Comparison of ENCODE assay signal across 9 cellular contexts in the genomic region with DNA sequence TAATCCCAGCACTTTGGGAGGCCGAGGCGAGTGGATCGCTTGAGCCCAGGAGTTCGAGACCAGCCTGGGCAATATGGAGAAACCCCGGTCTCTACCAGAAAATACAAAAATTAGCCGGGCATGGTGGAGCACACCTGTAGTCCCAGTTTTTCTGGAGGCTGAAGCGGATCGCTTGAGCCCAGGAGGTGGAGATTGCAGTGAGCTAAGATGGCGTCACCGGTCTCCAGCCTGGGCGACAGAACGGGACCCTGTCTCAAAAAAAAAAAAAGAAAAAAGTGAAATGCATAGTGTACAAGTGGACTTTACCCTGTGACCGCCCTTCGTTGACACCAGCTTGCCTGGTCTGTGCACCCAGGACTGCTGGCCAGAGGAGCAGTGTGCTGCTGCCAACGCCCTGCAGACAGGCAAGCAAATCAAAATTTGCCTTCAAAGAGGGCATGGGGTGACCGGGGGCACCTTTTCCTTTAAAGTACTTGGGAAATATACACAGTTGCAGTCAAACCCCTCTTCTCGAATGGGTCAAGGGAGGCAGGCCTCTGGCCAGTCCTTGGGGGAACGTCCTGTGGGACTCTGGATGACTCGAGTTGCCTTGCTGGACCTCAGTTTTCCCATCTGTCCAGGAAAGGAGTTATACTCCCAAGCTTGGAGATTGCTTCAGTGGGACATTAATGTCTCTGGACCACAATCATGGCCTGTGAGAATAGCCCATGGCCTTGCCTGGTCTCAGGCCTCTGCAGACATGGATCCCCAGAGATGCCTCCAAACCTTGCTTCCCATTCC. TPM values are rescaled to one million over a fixed set of nuclear protein-coding genes. Genes with fewer than 3 reads are reported as not detected.
DNase-seq lines count a peak whose midpoint lies in the region; ATAC-seq, FAIRE-seq and TF ChIP-seq lines count a peak whose summit lies in the region.
"Had no signal": no experiment of that assay in that cellular context is flagged by ENCODE, and none has a peak within 500 bp of the region (broad histone marks: within the 10 kb centered on the region; RNA-seq: fewer than 3 reads in every experiment).

No MANE protein-coding gene starts in this region.

- peaks cover 56% of the 10 kb centered on the region for H3K79me2 ChIP-seq in HepG2 (ENCODE audit: insufficient read depth, low read length)

- peak overlapping the region; percentile 94 for H3K4me2 ChIP-seq in HepG2 (ENCODE audit: low read depth, low read length)

- H3K4me1 ChIP-seq in HepG2 (ENCODE audit: insufficient read depth, low read length) (peaks cover 50% of the 10 kb centered on the region), tibial artery (peaks cover 0 to 13% (median 7%) of the 10 kb centered on the region in 4 donors)

- DNase-seq in activated T-cell treated with anti-CD3 and anti-CD28 coated beads, Interleukin-2, amount 50 U/mL, for 72 hours: no peak
- no peak for DNase-seq in activated T-cell treated with anti-CD3 and anti-CD28 coated beads, Interleukin-2, amount 50 U/mL, for 24 hours
- DNase-seq in activated naive CD8-positive, alpha-beta T cell treated with anti-CD3 and anti-CD28 coated beads, Interleukin-2, amount 10 ng/mL, durations not matched to agents 7 days and 5 days: no peak
- DNase-seq in HepG2 (ENCODE audit: low spot score) (peak; percentile 80), tibial artery (no peak), DMS79 treated with DMSO at 0.1 percent for 48 hours (lab: John Stamatoyannopoulos, UW) (no peak), posterior cingulate gyrus (no peak)
- DNase-seq: DMS 273 treated with DMSO at 0.1 percent for 48 hours had no signal

- peak overlapping the region; percentile 91 for H3K9ac ChIP-seq in HepG2 (ENCODE audit: insufficient read depth, low read depth, low read length)

- H3K27me3 ChIP-seq in HepG2 (ENCODE audit: control insufficient read depth in 1 of 2, insufficient read depth in 2 of 2, low read length in 2 of 2): no peaks in the 10 kb centered on the region
- H3K27me3 ChIP-seq in tibial artery: no peaks in the 10 kb centered on the region

- BruUV-seq in HepG2 (replicated peaks; lab: Mats Ljungman, UMichigan): TSS peak; percentile 53

- H3K27ac ChIP-seq in HepG2 (ENCODE audit: extremely low read length, insufficient read depth, low read length) (peak overlapping the region; percentile 93), tibial artery (peak overlapping the region in 1 of 2 donors; percentile 53)

- H3K9me3 Mint-ChIP-seq in activated T-cell treated with anti-CD3 and anti-CD28 coated beads, Interleukin-2, amount 50 U/mL, for 72 hours: no peaks in the 10 kb centered on the region
- no peaks in the 10 kb centered on the region for H3K9me3 Mint-ChIP-seq in activated T-cell treated with anti-CD3 and anti-CD28 coated beads, Interleukin-2, amount 50 U/mL, for 24 hours
- H3K9me3 Mint-ChIP-seq in activated naive CD8-positive, alpha-beta T cell treated with anti-CD3 and anti-CD28 coated beads, Interleukin-2, amount 10 ng/mL, durations not matched to agents 7 days and 5 days: no peaks in the 10 kb centered on the region

- 5% methylated on average over 15 of the region's 19 CpGs for WGBS in HepG2 (ENCODE audit: low lambda C conversion rate)

- H3K4me3 Mint-ChIP-seq in activated T-cell treated with anti-CD3 and anti-CD28 coated beads, Interleukin-2, amount 50 U/mL, for 72 hours: peak overlapping the region; percentile 20 to 85
- no peak overlapping the region for H3K4me3 Mint-ChIP-seq in activated T-cell treated with anti-CD3 and anti-CD28 coated beads, Interleukin-2, amount 50 U/mL, for 24 hours
- peak overlapping the region; percentile 75 for H3K4me3 Mint-ChIP-seq in activated naive CD8-positive, alpha-beta T cell treated with anti-CD3 and anti-CD28 coated beads, Interleukin-2, amount 10 ng/mL, durations not matched to agents 7 days and 5 days

- H3K4me3 ChIP-seq in HepG2 (replicated peaks in 1 of 3; ENCODE audit: insufficient read depth in 1 of 3, low read depth in 2 of 3, low read length in 3 of 3) (peak overlapping the region; percentile 89 to 100 (median 94)), tibial artery (peak overlapping the region; percentile 62 to 63)

- no peaks in the 10 kb centered on the region for H3K4me1 Mint-ChIP-seq in activated T-cell treated with anti-CD3 and anti-CD28 coated beads, Interleukin-2, amount 50 U/mL, for 72 hours (ENCODE audit: low read depth)
- H3K4me1 Mint-ChIP-seq in activated T-cell treated with anti-CD3 and anti-CD28 coated beads, Interleukin-2, amount 50 U/mL, for 24 hours (ENCODE audit: low read depth): peaks cover 5% of the 10 kb centered on the region
- H3K4me1 Mint-ChIP-seq in activated naive CD8-positive, alpha-beta T cell treated with anti-CD3 and anti-CD28 coated beads, Interleukin-2, amount 10 ng/mL, durations not matched to agents 7 days and 5 days: peaks cover 8% of the 10 kb centered on the region

- peaks cover 24% of the 10 kb centered on the region for H4K20me1 ChIP-seq in HepG2 (ENCODE audit: insufficient read depth, low read length)

- intact Hi-C loops in HepG2 (cut with micrococcal nuclease; ENCODE audit: unreplicated experiment): loop anchor here (2.0 kb wide), 2 partner anchors 133 to 215 kb away; no protein-coding TSS in a partner anchor
- intact Hi-C loops in tibial artery (cut with DNase I; ENCODE audit: low total_unique reads): loop anchor here (2.0 to 10.0 kb wide), 2 partner anchors 131 to 223 kb away; no protein-coding TSS in a partner anchor
- intact Hi-C loops in posterior cingulate gyrus (cut with DNase I): loop anchor here (2.0 kb wide), 1 partner anchor 131 kb away; no protein-coding TSS in a partner anchor

- peaks cover 0 to 1% of the 10 kb centered on the region in 2 donors for H3K36me3 Mint-ChIP-seq in activated T-cell treated with anti-CD3 and anti-CD28 coated beads, Interleukin-2, amount 50 U/mL, for 72 hours (ENCODE audit: insufficient read depth in 2 of 2)
- H3K36me3 Mint-ChIP-seq in activated T-cell treated with anti-CD3 and anti-CD28 coated beads, Interleukin-2, amount 50 U/mL, for 24 hours (ENCODE audit: low read depth): peaks cover 15% of the 10 kb centered on the region
- peaks cover 3% of the 10 kb centered on the region for H3K36me3 Mint-ChIP-seq in activated naive CD8-positive, alpha-beta T cell treated with anti-CD3 and anti-CD28 coated beads, Interleukin-2, amount 10 ng/mL, durations not matched to agents 7 days and 5 days

- peak; percentile 56 for FAIRE-seq in HepG2 (lab: Jason Lieb, UNC)

- H2AFZ ChIP-seq in HepG2 (ENCODE audit: low read length): no peak overlapping the region

- peak; percentile 42 to 61; a peak in 2 of 4 replicates for TF ChIP-seq POLR2A in HepG2 (IDR thresholded peaks at IDR 0.05; ENCODE audit: insufficient read depth in 1 of 2, low read depth in 2 of 2, low read length in 2 of 2)

- POLR2A ChIA-PET in activated naive CD8-positive, alpha-beta T cell treated with anti-CD3 and anti-CD28 coated beads, Interleukin-2, amount 10 ng/mL, durations not matched to agents 7 days and 5 days (lab: Charles Lee): interaction anchor here (1.3 to 1.6 kb wide), 2 partner anchors 149 to 228 kb away, joined by 3 read pairs; no protein-coding TSS in a partner anchor
- POLR2A ChIA-PET in HepG2 (lab: Yijun Ruan, JAX): interaction anchor here (0.9 to 2.2 kb wide), 14 partner anchors 18 to 294 kb away, joined by 3 to 10 read pairs (median 4); partner anchors contain the start of genes ACAA1, ACVR2B, EXOG and OXSR1

- TF ChIP-seq EP300 in HepG2 (IDR thresholded peaks at IDR 0.05; ENCODE audit: low read depth in 2 of 2, low read length in 2 of 2) (no peak), HepG2 (CRISPR knock-in tag; IDR thresholded peaks at IDR 0.05; ENCODE audit: borderline replicate concordance) (no peak)

- TF ChIP-seq CTCF in HepG2 (CRISPR knock-in tag; IDR thresholded peaks at IDR 0.05) (0 out of 2 replicates have a peak, but pooled peaks have one; percentile 9), tibial artery (IDR thresholded peaks at IDR 0.05) (no peak)

- no peaks in the 10 kb centered on the region for H3K9me3 ChIP-seq in HepG2 (ENCODE audit: low read length)
- no peaks in the 10 kb centered on the region for H3K9me3 ChIP-seq in tibial artery

- TF ChIP-seq RAD21 in HepG2 (CRISPR knock-in tag; IDR thresholded peaks at IDR 0.05): no peak

- H3K36me3 ChIP-seq in HepG2 (replicated peaks in 1 of 2; ENCODE audit: control insufficient read depth in 1 of 2, insufficient read depth in 2 of 2, low read length in 2 of 2) (peaks cover 9 to 30% of the 10 kb centered on the region in 2 experiments), tibial artery (no peaks in the 10 kb centered on the region)

- CTCF ChIA-PET in HepG2 (lab: Yijun Ruan, JAX; ENCODE audit: low intra/inter-chr PET ratio, low total read pairs): interaction anchor here (1.5 kb wide), 1 partner anchor 133 kb away, joined by 8 read pairs; no protein-coding TSS in a partner anchor

- no peak overlapping the region for H3K27ac Mint-ChIP-seq in activated T-cell treated with anti-CD3 and anti-CD28 coated beads, Interleukin-2, amount 50 U/mL, for 72 hours
- H3K27ac Mint-ChIP-seq in activated T-cell treated with anti-CD3 and anti-CD28 coated beads, Interleukin-2, amount 50 U/mL, for 24 hours: no peak overlapping the region
- H3K27ac Mint-ChIP-seq in activated naive CD8-positive, alpha-beta T cell treated with anti-CD3 and anti-CD28 coated beads, Interleukin-2, amount 10 ng/mL, durations not matched to agents 7 days and 5 days: no peak overlapping the region

- ATAC-seq in activated T-cell treated with anti-CD3 and anti-CD28 coated beads, Interleukin-2, amount 50 U/mL, for 72 hours (replicated peaks in 1 of 2): no peak
- no peak for ATAC-seq in activated naive CD8-positive, alpha-beta T cell treated with anti-CD3 and anti-CD28 coated beads, Interleukin-2, amount 10 ng/mL, durations not matched to agents 7 days and 5 days (ENCODE audit: low read depth)
- ATAC-seq in HepG2 (peak; percentile 79), GM18909 (IDR thresholded peaks at IDR 0.05; ENCODE audit: poor library complexity, unreplicated experiment) (no peak)

- in situ Hi-C loops in HepG2 (cut with HindIII; ENCODE audit: extremely low pct_ligation_motif_present, low pct_unique_long_range_greater_than_20kb): loop anchor here (5.0 kb wide), 1 partner anchor 135 kb away; no protein-coding TSS in a partner anchor

- H3K27me3 Mint-ChIP-seq in activated T-cell treated with anti-CD3 and anti-CD28 coated beads, Interleukin-2, amount 50 U/mL, for 72 hours (ENCODE audit: low read depth): no peaks in the 10 kb centered on the region
- H3K27me3 Mint-ChIP-seq in activated T-cell treated with anti-CD3 and anti-CD28 coated beads, Interleukin-2, amount 50 U/mL, for 24 hours: no peaks in the 10 kb centered on the region
- H3K27me3 Mint-ChIP-seq in activated naive CD8-positive, alpha-beta T cell treated with anti-CD3 and anti-CD28 coated beads, Interleukin-2, amount 10 ng/mL, durations not matched to agents 7 days and 5 days: no peaks in the 10 kb centered on the region

RNA-seq across cellular contexts. Expression of gene XYLB, which starts 1.0 kb away (rescaled TPM):
- 1 to 10 TPM; 2.4 to 2.9 TPM for total RNA-seq in activated T-cell treated with anti-CD3 and anti-CD28 coated beads, Interleukin-2, amount 50 U/mL, for 72 hours
- total RNA-seq in activated naive CD8-positive, alpha-beta T cell treated with anti-CD3 and anti-CD28 coated beads, Interleukin-2, amount 10 ng/mL, durations not matched to agents 7 days and 5 days: 1 to 10 TPM; 2.6 to 3.1 TPM
- total RNA-seq in HepG2 (2016; rRNA removed; fragmentation: Illumina TruSeq; extraction: Trizol): 25.9 and 28.9 TPM in 2 replicates
- total RNA-seq in HepG2 (2016; cell fraction: cytosol; rRNA removed; fragmentation: Illumina TruSeq; extraction: Trizol; ENCODE audit: low read depth): 4.8 and 7.1 TPM in 2 replicates
- total RNA-seq in HepG2 (2016; cell fraction: insoluble cytoplasmic fraction; rRNA removed; fragmentation: Illumina TruSeq; extraction: Trizol): 24.2 and 27.1 TPM in 2 replicates
- total RNA-seq in HepG2 (2016; cell fraction: membrane; rRNA removed; fragmentation: Illumina TruSeq; extraction: Trizol): 7.2 and 8.5 TPM in 2 replicates
- 41.8 and 48.3 TPM in 2 replicates for total RNA-seq in HepG2 (2016; cell fraction: nucleus; rRNA removed; fragmentation: Illumina TruSeq; extraction: Trizol)
- polyA plus RNA-seq in HepG2 (2011; rRNA removed): 27.0 and 30.0 TPM in 2 replicates
- polyA plus RNA-seq in HepG2 (2011; cell fraction: cytosol; rRNA removed): 12.0 and 14.4 TPM in 2 replicates
- 50.8 and 61.5 TPM in 2 replicates for polyA plus RNA-seq in HepG2 (2011; cell fraction: nucleus; rRNA removed)
- polyA plus RNA-seq in HepG2 (2012): 19.4 and 27.4 TPM in 2 replicates
- 3.2 and 3.5 TPM in 2 replicates for polyA plus RNA-seq in HepG2 (2016; cell fraction: cytosol; fragmentation: Illumina TruSeq; extraction: Trizol; ENCODE audit: low read depth)
- 27.4 and 32.8 TPM in 2 replicates for polyA plus RNA-seq in HepG2 (2016; cell fraction: insoluble cytoplasmic fraction; fragmentation: Illumina TruSeq; extraction: Trizol; ENCODE audit: low read depth)
- polyA plus RNA-seq in HepG2 (2016; cell fraction: membrane; fragmentation: Illumina TruSeq; extraction: Trizol; ENCODE audit: low read depth): 8.6 and 8.7 TPM in 2 replicates
- polyA plus RNA-seq in HepG2 (2016; cell fraction: nucleus; fragmentation: Illumina TruSeq; extraction: Trizol; ENCODE audit: insufficient read depth, low read depth): 46.3 and 54.4 TPM in 2 replicates
- 33.1 and 81.7 TPM in 2 replicates for polyA minus RNA-seq in HepG2 (2011; rRNA and poly(A)+ RNA removed; ENCODE audit: low replicate concordance)
- 16.2 and 25.9 TPM in 2 replicates for polyA minus RNA-seq in HepG2 (2011; cell fraction: cytosol; rRNA and poly(A)+ RNA removed)
- 90.9 and 100.0 TPM in 2 replicates for polyA minus RNA-seq in HepG2 (2011; cell fraction: nucleus; rRNA and poly(A)+ RNA removed)
